1 cellular context compared by ENCODE assay signal in genomic region chr10:126065751-126066150, GRCh38.
TF ChIP-seq lines count a peak whose summit lies in the region.

No MANE protein-coding gene starts in this region.

TF ChIP-seq in endothelial cell of umbilical vein, 7 proteins besides CTCF, POLR2A, EP300 and RAD21:
- TF ChIP-seq JUN (IDR thresholded peaks at IDR 0.05; ENCODE audit: borderline replicate concordance, insufficient read depth, insufficient read length, low read depth) (no peak), GATA2 (IDR thresholded peaks at IDR 0.05; ENCODE audit: insufficient read depth, insufficient read length, low read depth, low read length) (no peak), POLR2AphosphoS5 (IDR thresholded peaks at IDR 0.05; ENCODE audit: insufficient read depth, low read depth, low read length) (no peak), MYC (IDR thresholded peaks at IDR 0.05; ENCODE audit: low read depth, low read length) (no peak), EZH2 (IDR thresholded peaks at IDR 0.05; ENCODE audit: borderline replicate concordance, low read depth, low read length, severe bottlenecking) (no peak), MAX (IDR thresholded peaks at IDR 0.05; ENCODE audit: insufficient read depth, insufficient read length) (no peak), FOS (IDR thresholded peaks at IDR 0.05; ENCODE audit: borderline replicate concordance, insufficient read depth, low read length) (no peak)
